22 cellular contexts compared by ENCODE assay signal in the genomic region with DNA sequence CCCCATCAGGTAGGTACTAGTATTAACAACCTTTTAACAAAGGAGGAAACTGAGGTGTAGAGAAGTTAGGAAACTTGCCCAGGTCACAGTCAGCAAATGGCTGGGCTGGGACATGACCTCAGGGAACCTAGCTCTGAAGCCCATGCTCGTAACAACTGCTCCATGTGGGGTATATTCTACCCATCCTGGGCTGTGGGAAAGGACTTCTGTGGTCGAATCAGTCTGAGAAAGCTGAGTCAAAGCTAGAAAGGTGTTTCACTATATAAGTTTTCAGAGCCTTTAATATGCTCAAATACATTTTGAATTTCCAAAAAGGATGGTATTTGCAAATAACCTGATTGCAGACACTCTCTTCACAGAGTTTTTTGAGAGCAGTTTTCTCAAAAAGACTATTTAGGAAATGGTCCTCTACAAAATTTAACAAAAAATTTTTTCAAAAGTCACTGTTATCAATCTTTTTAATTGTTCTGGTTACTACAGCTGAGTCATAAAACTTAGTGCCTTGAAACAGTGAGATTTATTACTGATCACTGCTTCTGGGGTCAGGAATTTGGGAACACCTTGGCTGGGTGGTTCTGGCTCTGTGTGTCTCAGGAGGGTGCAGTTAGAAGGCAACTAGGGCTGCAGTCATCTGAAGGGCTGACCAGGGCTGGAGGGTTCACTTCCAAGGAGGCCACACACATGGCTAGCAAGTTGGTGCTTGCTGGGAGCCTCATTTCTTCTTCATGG. TPM values are rescaled to one million over a fixed set of nuclear protein-coding genes. Genes with fewer than 3 reads are reported as not detected.
DNase-seq lines count a peak whose midpoint lies in the region; ATAC-seq and TF ChIP-seq lines count a peak whose summit lies in the region.
"Had no signal": no experiment of that assay in that cellular context is flagged by ENCODE, and none has a peak within 500 bp of the region (broad histone marks: within the 10 kb centered on the region; RNA-seq: fewer than 3 reads in every experiment).

No MANE protein-coding gene starts in this region.

- no peaks in the 10 kb centered on the region for H3K27me3 ChIP-seq in endodermal cell (ENCODE audit: control insufficient read depth, insufficient read depth, low read length, poor library complexity, severe bottlenecking)
- H3K27me3 ChIP-seq: ascending aorta had no signal

- peaks cover 2% of the 10 kb centered on the region for H3K4me1 ChIP-seq in endodermal cell (ENCODE audit: control insufficient read depth, insufficient read depth, low read length)
- H3K4me1 ChIP-seq: ascending aorta had no signal

- H3K27me3 Mint-ChIP-seq in endodermal cell (ENCODE audit: insufficient read depth) = no peaks in the 10 kb centered on the region
- no peaks in the 10 kb centered on the region for H3K27me3 Mint-ChIP-seq in activated CD4-positive, alpha-beta T cell treated with anti-CD3 and anti-CD28 coated beads for 36 hours
- H3K27me3 Mint-ChIP-seq in activated naive CD4-positive, alpha-beta T cell treated with anti-CD3 and anti-CD28 coated beads, Interleukin-2, amount 10 ng/mL, durations not matched to agents 7 days and 5 days = no peaks in the 10 kb centered on the region
- H3K27me3 Mint-ChIP-seq: CD4-positive, alpha-beta T cell; effector memory CD8-positive, alpha-beta T cell; stimulated activated naive CD8-positive, alpha-beta T cell treated with anti-CD3 and anti-CD28 coated beads, Interleukin-15, amount 100 ng/mL, for 72 hours had no signal

- no peak overlapping the region for H3K4me3 ChIP-seq in GM12864 (ENCODE audit: low read depth, low read length)
- H3K4me3 ChIP-seq in endodermal cell (ENCODE audit: low read length) = no peak overlapping the region
- H3K4me3 ChIP-seq: ascending aorta had no signal

- POLR2A ChIA-PET in activated CD4-positive, alpha-beta T cell treated with anti-CD3 and anti-CD28 coated beads for 36 hours (lab: Charles Lee) = no interaction called here

- H3K4me1 Mint-ChIP-seq in endodermal cell = peaks cover 5% of the 10 kb centered on the region
- H3K4me1 Mint-ChIP-seq in activated CD4-positive, alpha-beta T cell treated with anti-CD3 and anti-CD28 coated beads for 36 hours = peaks cover 11% of the 10 kb centered on the region
- H3K4me1 Mint-ChIP-seq in activated naive CD4-positive, alpha-beta T cell treated with anti-CD3 and anti-CD28 coated beads, Interleukin-2, amount 10 ng/mL, durations not matched to agents 7 days and 5 days = no peaks in the 10 kb centered on the region
- H3K4me1 Mint-ChIP-seq: stimulated activated naive CD8-positive, alpha-beta T cell treated with anti-CD3 and anti-CD28 coated beads, Interleukin-15, amount 100 ng/mL, for 72 hours had no signal

- no peaks in the 10 kb centered on the region for H3K9me3 Mint-ChIP-seq in endodermal cell
- no peaks in the 10 kb centered on the region for H3K9me3 Mint-ChIP-seq in activated CD4-positive, alpha-beta T cell treated with anti-CD3 and anti-CD28 coated beads for 36 hours (ENCODE audit: low read depth)
- no peaks in the 10 kb centered on the region for H3K9me3 Mint-ChIP-seq in activated naive CD4-positive, alpha-beta T cell treated with anti-CD3 and anti-CD28 coated beads, Interleukin-2, amount 10 ng/mL, durations not matched to agents 7 days and 5 days
- H3K9me3 Mint-ChIP-seq: CD4-positive, alpha-beta T cell; effector memory CD8-positive, alpha-beta T cell; mesothelial cell of epicardium; neural crest cell; stimulated activated naive CD8-positive, alpha-beta T cell treated with anti-CD3 and anti-CD28 coated beads, Interleukin-15, amount 100 ng/mL, for 72 hours had no signal

- ATAC-seq in GM19395 (IDR thresholded peaks at IDR 0.05; ENCODE audit: unreplicated experiment) (peak; percentile 63), HG02885 (IDR thresholded peaks at IDR 0.05; ENCODE audit: poor library complexity, unreplicated experiment) (peak; percentile 40)
- no peak for ATAC-seq in activated CD4-positive, alpha-beta T cell treated with anti-CD3 and anti-CD28 coated beads for 36 hours
- ATAC-seq: effector memory CD8-positive, alpha-beta T cell; stimulated activated naive CD8-positive, alpha-beta T cell treated with anti-CD3 and anti-CD28 coated beads, Interleukin-15, amount 100 ng/mL, for 72 hours had no signal

- CTCF ChIA-PET in activated CD4-positive, alpha-beta T cell treated with anti-CD3 and anti-CD28 coated beads for 36 hours (lab: Charles Lee) = interaction anchor here (0.8 to 1.4 kb wide), 2 partner anchors 9 to 174 kb away, joined by 3 to 6 read pairs; no protein-coding TSS in a partner anchor
- CTCF ChIA-PET in activated naive CD4-positive, alpha-beta T cell treated with anti-CD3 and anti-CD28 coated beads, Interleukin-2, amount 10 ng/mL, durations not matched to agents 7 days and 5 days (lab: Charles Lee) = interaction anchor here (0.9 to 1.5 kb wide), 3 partner anchors 9 to 12 kb away, joined by 3 to 5 read pairs (median 4); no protein-coding TSS in a partner anchor

- TF ChIP-seq CTCF in GM12864 (IDR thresholded peaks at IDR 0.05; ENCODE audit: low read depth, low read length, missing control alignments) = no peak
- TF ChIP-seq CTCF in endodermal cell (conservative IDR thresholded peaks at IDR 0.05) = no peak

- H3K4me3 Mint-ChIP-seq in endodermal cell = no peak overlapping the region
- no peak overlapping the region for H3K4me3 Mint-ChIP-seq in activated CD4-positive, alpha-beta T cell treated with anti-CD3 and anti-CD28 coated beads for 36 hours
- H3K4me3 Mint-ChIP-seq in activated naive CD4-positive, alpha-beta T cell treated with anti-CD3 and anti-CD28 coated beads, Interleukin-2, amount 10 ng/mL, durations not matched to agents 7 days and 5 days = no peak overlapping the region
- H3K4me3 Mint-ChIP-seq: CD4-positive, alpha-beta T cell; effector memory CD8-positive, alpha-beta T cell; mesothelial cell of epicardium; neural crest cell; stimulated activated naive CD8-positive, alpha-beta T cell treated with anti-CD3 and anti-CD28 coated beads, Interleukin-15, amount 100 ng/mL, for 72 hours had no signal

- H3K27ac Mint-ChIP-seq in endodermal cell = no peak overlapping the region
- no peak overlapping the region for H3K27ac Mint-ChIP-seq in activated CD4-positive, alpha-beta T cell treated with anti-CD3 and anti-CD28 coated beads for 36 hours
- no peak overlapping the region for H3K27ac Mint-ChIP-seq in activated naive CD4-positive, alpha-beta T cell treated with anti-CD3 and anti-CD28 coated beads, Interleukin-2, amount 10 ng/mL, durations not matched to agents 7 days and 5 days
- H3K27ac Mint-ChIP-seq: CD4-positive, alpha-beta T cell; stimulated activated naive CD8-positive, alpha-beta T cell treated with anti-CD3 and anti-CD28 coated beads, Interleukin-15, amount 100 ng/mL, for 72 hours had no signal

- peaks cover 23% of the 10 kb centered on the region for H3K36me3 Mint-ChIP-seq in endodermal cell (ENCODE audit: low read depth)
- H3K36me3 Mint-ChIP-seq in activated CD4-positive, alpha-beta T cell treated with anti-CD3 and anti-CD28 coated beads for 36 hours (ENCODE audit: low read depth) = peaks cover 10% of the 10 kb centered on the region
- no peaks in the 10 kb centered on the region for H3K36me3 Mint-ChIP-seq in activated naive CD4-positive, alpha-beta T cell treated with anti-CD3 and anti-CD28 coated beads, Interleukin-2, amount 10 ng/mL, durations not matched to agents 7 days and 5 days

- no peak overlapping the region for H3K27ac ChIP-seq in endodermal cell (ENCODE audit: low read depth, low read length)
- H3K27ac ChIP-seq: ascending aorta had no signal

- peaks cover 10% of the 10 kb centered on the region for H3K36me3 ChIP-seq in endodermal cell (ENCODE audit: control insufficient read depth, insufficient read depth, low read length)

- intact Hi-C loops in activated CD4-positive, alpha-beta T cell treated with anti-CD3 and anti-CD28 coated beads for 36 hours (cut with DNase I, micrococcal nuclease) = no loop called here

- WGBS in endodermal cell (ENCODE audit: insufficient coverage in 1 of 2, insufficient read length in 1 of 2), 2 experiments = 75 to 88% methylated on average over 2 of the region's 2 CpGs

- no peaks in the 10 kb centered on the region for H3K9me3 ChIP-seq in endodermal cell (ENCODE audit: control insufficient read depth, low read length)
- H3K9me3 ChIP-seq: ascending aorta had no signal

- peak; percentile 10 for DNase-seq in GM12864 (ENCODE audit: low read depth)
- DNase-seq in endodermal cell = peak; percentile 32
- no peak for DNase-seq in NK-92 treated with Interleukin-12 subunit alpha and Interleukin-12 subunit beta, amount 100 ng/mL, for 24 hours (lab: John Stamatoyannopoulos, UW)
- no peak for DNase-seq in activated CD4-positive, alpha-beta T cell treated with anti-CD3 and anti-CD28 coated beads for 36 hours
- no peak for DNase-seq in HT-29 (ENCODE audit: low spot score)
- DNase-seq in activated naive CD4-positive, alpha-beta T cell treated with anti-CD3 and anti-CD28 coated beads, Interleukin-2, amount 10 ng/mL, durations not matched to agents 7 days and 5 days = no peak
- DNase-seq: activated CD4-positive, alpha-beta T cell treated with anti-CD3 and anti-CD28 coated beads for 4 hours; activated gamma-delta T cell; CD4-positive, alpha-beta T cell; DMS79; effector memory CD8-positive, alpha-beta T cell; hypothalamus; Kasumi-1; NCI-H1105 treated with DMSO at 0.1 percent for 48 hours; NCI-H2107; NCI-H526; stimulated activated naive CD8-positive, alpha-beta T cell treated with anti-CD3 and anti-CD28 coated beads, Interleukin-15, amount 100 ng/mL, for 72 hours had no signal

- no peak overlapping the region for H3K9ac ChIP-seq in endodermal cell (ENCODE audit: extremely low read depth, low read length, poor library complexity, severe bottlenecking)

RNA-seq across cellular contexts. Expression of gene NSG1, which starts 53.6 kb away (rescaled TPM):
- total RNA-seq in endodermal cell = 1 to 10 TPM; 1.8 to 6.0 TPM
- polyA plus RNA-seq in endodermal cell (2013, experiment 1 of 2) = 18.1 TPM
- 14.0 TPM for polyA plus RNA-seq in endodermal cell (2013, experiment 2 of 2)
- 1 to 10 TPM; 4.1 to 5.3 TPM for total RNA-seq in activated CD4-positive, alpha-beta T cell treated with anti-CD3 and anti-CD28 coated beads for 36 hours
- not detected in 2 replicates for total RNA-seq in HT-29 (2014; rRNA removed; shearing (Covaris generic))
- total RNA-seq: ascending aorta had no signal

Comparison
In these comparisons a context has a peak if more than half of its experiments do, and no peak if none do; other contexts are left out.
1. DNase-seq: peak in GM12864 (single experiment) and endodermal cell (single experiment); none in NK-92 treated with Interleukin-12 subunit alpha and Interleukin-12 subunit beta, amount 100 ng/mL, for 24 hours (single experiment), activated CD4-positive, alpha-beta T cell treated with anti-CD3 and anti-CD28 coated beads for 36 hours (single experiment), HT-29 (single experiment) and activated naive CD4-positive, alpha-beta T cell treated with anti-CD3 and anti-CD28 coated beads, Interleukin-2, amount 10 ng/mL, durations not matched to agents 7 days and 5 days (single experiment).